In genomic region chr1:54053745-54054437, GRCh38 we compare ENCODE assay signal across 8 cellular contexts. TPM values are rescaled to one million over a fixed set of nuclear protein-coding genes. Genes with fewer than 3 reads are reported as not detected.
DNase-seq lines count a peak whose midpoint lies in the region; ATAC-seq and TF ChIP-seq lines count a peak whose summit lies in the region.

No MANE protein-coding gene starts in this region.

- DNase-seq in NCI-H1417 (lab: John Stamatoyannopoulos, UW): peak; percentile 35 to 74 (median 64)
- no peak for DNase-seq in NCI-H1417 treated with DMSO at 0.1 percent for 48 hours (lab: John Stamatoyannopoulos, UW)
- peak; percentile 29 for DNase-seq in NCI-H2107 (lab: John Stamatoyannopoulos, UW)
- no peak for DNase-seq in prostate gland (ENCODE audit: low spot score)
- no peak for DNase-seq in activated CD8-positive, alpha-beta memory T cell treated with anti-CD3 and anti-CD28 coated beads for 24 hours
- DNase-seq in glomerular visceral epithelial cell (ENCODE audit: extremely low spot score): no peak

- no peak for TF ChIP-seq POLR2A in prostate gland (IDR thresholded peaks at IDR 0.05)

- H3K4me3 ChIP-seq in esophagus (ENCODE audit: low read depth in 1 of 2, low read length in 2 of 2) (peak overlapping the region; percentile 77 to 79), prostate gland (peak overlapping the region; percentile 68 to 92)

- H3K36me3 ChIP-seq in esophagus (ENCODE audit: control insufficient read depth in 2 of 2, insufficient read depth in 2 of 2, low read length in 1 of 2) (no peaks in the 10 kb centered on the region), prostate gland (no peaks in the 10 kb centered on the region)

- TF ChIP-seq CTCF in prostate gland (IDR thresholded peaks at IDR 0.05): no peak

- 5% methylated on average over 21 of the region's 21 CpGs for WGBS in esophagus, 2 donors
- WGBS in prostate gland: 10% methylated on average over 19 of the region's 21 CpGs

- H3K4me1 ChIP-seq in esophagus (ENCODE audit: control insufficient read depth in 2 of 2, insufficient read depth in 2 of 2, low read length in 1 of 2) (no peaks in the 10 kb centered on the region), prostate gland (replicated peaks) (no peaks in the 10 kb centered on the region)

- H3K9me3 ChIP-seq in esophagus (ENCODE audit: control insufficient read depth in 2 of 2, insufficient read depth in 1 of 2, low read depth in 1 of 2, low read length in 1 of 2): no peaks in the 10 kb centered on the region
- no peaks in the 10 kb centered on the region for H3K9me3 ChIP-seq in prostate gland

- ATAC-seq in HG02970 (IDR thresholded peaks at IDR 0.05; ENCODE audit: low FRiP score, unreplicated experiment): no peak

- H3K27ac ChIP-seq in esophagus (ENCODE audit: low read depth in 2 of 2, low read length in 1 of 2) (peak overlapping the region; percentile 95 to 99), prostate gland (peak overlapping the region; percentile 93 to 96)

- intact Hi-C loops in prostate gland (cut with DNase I): loop anchor here (2.0 to 5.0 kb wide), 3 partner anchors 72 to 708 kb away; partner anchors contain the start of genes LRRC42 and PARS2

- H3K27me3 ChIP-seq in esophagus (ENCODE audit: control insufficient read depth in 1 of 2, insufficient read depth in 2 of 2, low read length in 2 of 2): no peaks in the 10 kb centered on the region
- H3K27me3 ChIP-seq in prostate gland (replicated peaks; ENCODE audit: insufficient read depth): no peaks in the 10 kb centered on the region

RNA-seq across cellular contexts. Expression of gene TCEANC2, which starts 0.5 kb away (rescaled TPM):
- polyA plus RNA-seq in esophagus: 1 to 10 TPM; 1.4 to 1.7 TPM
- total RNA-seq in prostate gland: 1 to 10 TPM; 2.5 to 5.0 TPM

RNA-seq across cellular contexts. Expression of gene TMEM59, which starts 0.9 kb away (rescaled TPM):
- polyA plus RNA-seq in esophagus: 100 to 1,000 TPM; 127 to 210 TPM
- total RNA-seq in prostate gland: 100 to 1,000 TPM; 394 to 817 TPM

RNA-seq across cellular contexts. Expression of gene LDLRAD1, which starts 35.9 kb away (rescaled TPM):
- polyA plus RNA-seq in esophagus: under 1 TPM; 0.31 to 0.35 TPM
- 1 to 10 TPM in 1 of 2 donors, under 1 TPM in 1; 0.55 to 3.3 TPM for total RNA-seq in prostate gland

Comparison
In these comparisons a context has a peak if more than half of its experiments do, and no peak if none do; other contexts are left out.
1. DNase-seq: peak in NCI-H1417 (3 of 3) and NCI-H2107 (single experiment); none in NCI-H1417 treated with DMSO at 0.1 percent for 48 hours (single experiment), prostate gland (single experiment), activated CD8-positive, alpha-beta memory T cell treated with anti-CD3 and anti-CD28 coated beads for 24 hours (single experiment) and glomerular visceral epithelial cell (single experiment).